8 cellular contexts compared by ENCODE assay signal in genomic region chr2:212548459-212548815, GRCh38. TPM values are rescaled to one million over a fixed set of nuclear protein-coding genes. Genes with fewer than 3 reads are reported as not detected.
DNase-seq lines count a peak whose midpoint lies in the region; ATAC-seq and TF ChIP-seq lines count a peak whose summit lies in the region.

No MANE protein-coding gene starts in this region.

- no peak overlapping the region for H2AK5ac ChIP-seq in IMR-90 (ENCODE audit: low read depth, low read length)

- H3K36me3 Mint-ChIP-seq in MCF 10A (ENCODE audit: insufficient read depth, unreplicated experiment) (no peaks in the 10 kb centered on the region), T-cell (no peaks in the 10 kb centered on the region)

- H3K4me1 ChIP-seq in IMR-90 (ENCODE audit: control insufficient read depth, insufficient read depth, low read length): no peaks in the 10 kb centered on the region
- no peaks in the 10 kb centered on the region for H3K4me1 ChIP-seq in lung (ENCODE audit: control insufficient read depth in 2 of 2, insufficient read depth in 2 of 2, low read length in 2 of 2)

- H3K27ac Mint-ChIP-seq in MCF 10A (ENCODE audit: low read depth, unreplicated experiment) (no peak overlapping the region), T-cell (no peak overlapping the region)

- H3K27me3 ChIP-seq in IMR-90 (ENCODE audit: control insufficient read depth, insufficient read depth, low read length) (no peaks in the 10 kb centered on the region), lung (ENCODE audit: control insufficient read depth, insufficient read depth) (no peaks in the 10 kb centered on the region)

- H2BK20ac ChIP-seq in IMR-90 (ENCODE audit: low read depth, low read length): no peak overlapping the region

- H3K4me3 Mint-ChIP-seq in MCF 10A (ENCODE audit: unreplicated experiment) (no peak overlapping the region), T-cell (no peak overlapping the region)

- H3K56ac ChIP-seq in IMR-90 (ENCODE audit: extremely low read depth, insufficient read depth, low read length): no peak overlapping the region

- no peak overlapping the region for H4K5ac ChIP-seq in IMR-90 (ENCODE audit: low read depth, low read length)

- TF ChIP-seq POLR2A in IMR-90 (IDR thresholded peaks at IDR 0.05; ENCODE audit: low read depth, low read length): no peak

- H2BK5ac ChIP-seq in IMR-90 (ENCODE audit: low read depth, low read length, poor library complexity, severe bottlenecking): no peak overlapping the region

- no peak overlapping the region for H3K9ac ChIP-seq in IMR-90 (ENCODE audit: low read depth, low read length)

- H2AFZ ChIP-seq in IMR-90 (replicated peaks; ENCODE audit: low read length, poor library complexity): no peak overlapping the region

- no peak overlapping the region for H3K4ac ChIP-seq in IMR-90 (ENCODE audit: low read depth, low read length)

- peak; percentile 57 for TF ChIP-seq RAD21 in IMR-90 (IDR thresholded peaks at IDR 0.05; ENCODE audit: low read length)

- no peaks in the 10 kb centered on the region for H3K9me1 ChIP-seq in IMR-90 (ENCODE audit: insufficient read depth, low read length)

- POLR2A ChIA-PET in IMR-90 (lab: Charles Lee; ENCODE audit: unreplicated experiment): no interaction called here
- POLR2A ChIA-PET in MCF 10A (lab: Yijun Ruan, JAX): no interaction called here
- POLR2A ChIA-PET in T-cell (lab: Charles Lee): no interaction called here

- H3K79me1 ChIP-seq in IMR-90 (ENCODE audit: low read depth in 1 of 2, low read length in 2 of 2): no peaks in the 10 kb centered on the region

- WGBS in IMR-90 (ENCODE audit: extremely low coverage in 2 of 2, insufficient read length in 1 of 2), 2 experiments: no CpG with 5 or more reads among the region's 1 CpG
- 31 to 61% methylated on average over 1 of the region's 1 CpG for WGBS in lung, 2 donors

- H3K27me3 Mint-ChIP-seq in MCF 10A (ENCODE audit: insufficient read depth, unreplicated experiment) (peaks cover 55% of the 10 kb centered on the region), T-cell (peaks cover 2 to 4% of the 10 kb centered on the region in 2 donors)

- H2BK15ac ChIP-seq in IMR-90 (ENCODE audit: low read depth, low read length): no peak overlapping the region

- H3K18ac ChIP-seq in IMR-90 (ENCODE audit: low read depth, low read length): no peak overlapping the region

- CTCF ChIA-PET in IMR-90 (lab: Yijun Ruan, JAX): interaction anchor here (1.5 kb wide), 1 partner anchor 19 kb away, joined by 4 read pairs; no protein-coding TSS in a partner anchor
- CTCF ChIA-PET in MCF 10A (lab: Yijun Ruan, JAX): interaction anchor here (1.3 to 1.9 kb wide), 3 partner anchors 393 to 804 kb away, joined by 5 to 7 read pairs (median 7); no protein-coding TSS in a partner anchor
- CTCF ChIA-PET in T-cell (lab: Charles Lee): no interaction called here

- H3K4me3 ChIP-seq in IMR-90 (ENCODE audit: insufficient read depth, low read depth, low read length) (no peak overlapping the region), lung (no peak overlapping the region)

- no peak overlapping the region for H4K91ac ChIP-seq in IMR-90 (ENCODE audit: insufficient read depth, low read depth, low read length)

- no peak overlapping the region for H2AK9ac ChIP-seq in IMR-90 (replicated peaks; ENCODE audit: low read depth, low read length, poor library complexity)

- H3K4me1 Mint-ChIP-seq in MCF 10A (ENCODE audit: insufficient read depth, unreplicated experiment): no peaks in the 10 kb centered on the region
- no peaks in the 10 kb centered on the region for H3K4me1 Mint-ChIP-seq in T-cell

- H3K27ac ChIP-seq in IMR-90 (ENCODE audit: insufficient read depth, low read length) (no peak overlapping the region), lung (ENCODE audit: low read depth in 1 of 2, low read length in 1 of 2) (no peak overlapping the region)

- in situ Hi-C loops in IMR-90 (cut with MboI; ENCODE audit: low sequenced_read_pairs): no loop called here

- H3K4me2 ChIP-seq in IMR-90 (ENCODE audit: low read depth, low read length): no peak overlapping the region

- no peak overlapping the region for H4K8ac ChIP-seq in IMR-90 (ENCODE audit: low read depth in 2 of 2, low read length in 2 of 2)

- H4K20me1 ChIP-seq in IMR-90 (ENCODE audit: insufficient read depth, low read length): no peaks in the 10 kb centered on the region

- no peak overlapping the region for H3K23ac ChIP-seq in IMR-90 (ENCODE audit: low read depth, low read length)

- ATAC-seq in IMR-90 (ENCODE audit: low read depth) (peak; percentile 70; the same call in 1 of the 2 replicates), lung (ENCODE audit: insufficient read depth, low FRiP score) (no peak), T-cell (replicated peaks in 1 of 4) (no peak)
- ATAC-seq in activated CD4-positive, CD25-positive, alpha-beta regulatory T cell treated with anti-CD3 and anti-CD28 coated beads, Interleukin-2, amount 50 U/mL, for 24 hours: no peak

- H3K14ac ChIP-seq in IMR-90 (replicated peaks; ENCODE audit: low read depth, low read length): no peak overlapping the region

- TF ChIP-seq CTCF in IMR-90 (conservative IDR thresholded peaks at IDR 0.05; ENCODE audit: low read depth, low read length): peak; percentile 57
- TF ChIP-seq CTCF in MCF 10A (IDR thresholded peaks at IDR 0.05; ENCODE audit: unreplicated experiment): peak; percentile 32
- peak; percentile 8 for TF ChIP-seq CTCF in lung (IDR thresholded peaks at IDR 0.05; ENCODE audit: control extremely low read depth, extremely low read depth)

- H3K36me3 ChIP-seq in IMR-90 (ENCODE audit: control insufficient read depth, insufficient read depth, low read length) (no peaks in the 10 kb centered on the region), lung (ENCODE audit: control insufficient read depth in 2 of 2, insufficient read depth in 2 of 2, low read length in 2 of 2) (no peaks in the 10 kb centered on the region)

- H2BK120ac ChIP-seq in IMR-90 (ENCODE audit: low read depth, low read length): no peak overlapping the region

- intact Hi-C loops in IMR-90 (cut with micrococcal nuclease) (loop anchor here (1.0 kb wide), 2 partner anchors 803 to 1093 kb away; no protein-coding TSS in a partner anchor), MCF 10A (cut with micrococcal nuclease) (loop anchor here (1.0 to 5.0 kb wide), 3 partner anchors 401 to 1091 kb away; no protein-coding TSS in a partner anchor)

- DNase-seq in AG20443 (ENCODE audit: low spot score) (peak; percentile 36), IMR-90 (peak; percentile 28), MCF 10A (ENCODE audit: unreplicated experiment) (peak; percentile 38), lung (ENCODE audit: low spot score) (no peak), 8988T (no peak), T-cell (no peak)
- no peak for DNase-seq in stimulated activated CD4-positive, alpha-beta T cell treated with anti-CD3 and anti-CD28 coated beads, Interleukin-4, amount 100 ng/mL, for 24 hours

- no TSS peak for BruUV-seq in IMR-90 (replicated peaks; lab: Mats Ljungman, UMichigan)
- no TSS peak for BruUV-seq in MCF 10A (replicated peaks; lab: Mats Ljungman, UMichigan)

- H3K9me3 Mint-ChIP-seq in MCF 10A (ENCODE audit: unreplicated experiment) (no peaks in the 10 kb centered on the region), T-cell (no peaks in the 10 kb centered on the region)

- dilution Hi-C loops in IMR-90 (cut with HindIII; ENCODE audit: low sequenced_read_pairs, unreplicated experiment): no loop called here

- H3K9me3 ChIP-seq in IMR-90 (ENCODE audit: control insufficient read depth, insufficient read depth, low read length) (no peaks in the 10 kb centered on the region), lung (ENCODE audit: control insufficient read depth in 2 of 2, insufficient read depth in 1 of 2, low read length in 1 of 2) (no peaks in the 10 kb centered on the region)

TF ChIP-seq in IMR-90, 13 proteins besides CTCF, POLR2A, EP300 and RAD21:
- TF ChIP-seq RFX5 (IDR thresholded peaks at IDR 0.05; ENCODE audit: low read depth, low read length) (no peak), SMC3 (IDR thresholded peaks at IDR 0.05; ENCODE audit: low read depth, low read length) (peak; percentile 38; the same call in 1 of the 2 replicates), FOS (IDR thresholded peaks at IDR 0.05; ENCODE audit: low read depth, low read length) (no peak)
TF ChIP-seq in IMR-90: peak in this region for 1.

RNA-seq across cellular contexts. Expression of gene ERBB4, which starts 9.8 kb away (rescaled TPM):
- total RNA-seq in IMR-90 (2012; rRNA removed): not detected in 2 replicates
- not detected in 2 replicates for polyA plus RNA-seq in IMR-90 (2012; rRNA removed)
- polyA plus RNA-seq in IMR-90 (2012; cell fraction: cytosol; rRNA removed): not detected in 2 replicates
- polyA plus RNA-seq in IMR-90 (2012; cell fraction: nucleus; rRNA removed; ENCODE audit: low replicate concordance): not detected in 2 replicates
- not detected in 2 replicates for total RNA-seq in MCF 10A (2022)
- 10 to 100 TPM in 1 of 2 donors, 1 to 10 TPM in 1; 9.4 to 16.8 TPM for total RNA-seq in lung
- polyA plus RNA-seq in lung: 1 to 10 TPM in 1 of 2 donors, under 1 TPM in 1; 0.41 to 1.1 TPM
- under 1 TPM in 2 of 5 donors, not detected in 3; 0.03 to 0.06 TPM for total RNA-seq in T-cell

Comparison
In these comparisons a context has a peak if more than half of its experiments do, and no peak if none do; other contexts are left out.
1. DNase-seq: peak in AG20443 (single experiment), IMR-90 (single experiment) and MCF 10A (single experiment); none in lung (single experiment), 8988T (single experiment), T-cell (0 of 34) and stimulated activated CD4-positive, alpha-beta T cell treated with anti-CD3 and anti-CD28 coated beads, Interleukin-4, amount 100 ng/mL, for 24 hours (single experiment).
2. RNA of gene ERBB4, which starts 9.8 kb away (total RNA-seq): 9.4 to 16.8 TPM in lung; not detected in IMR-90, not detected in MCF 10A and 0.03 to 0.06 TPM in T-cell; every median in the first group is over 4 times any median in the second.
3. CTCF ChIA-PET loops: an anchor here in IMR-90 (1.5 kb wide) and MCF 10A (1.3 to 1.9 kb wide); none called in T-cell.
4. Peak in every context shown above with its lines, with median percentiles within 50 percentile points of each other: CTCF ChIP-seq.